8 cellular contexts compared by ENCODE assay signal in the genomic region with DNA sequence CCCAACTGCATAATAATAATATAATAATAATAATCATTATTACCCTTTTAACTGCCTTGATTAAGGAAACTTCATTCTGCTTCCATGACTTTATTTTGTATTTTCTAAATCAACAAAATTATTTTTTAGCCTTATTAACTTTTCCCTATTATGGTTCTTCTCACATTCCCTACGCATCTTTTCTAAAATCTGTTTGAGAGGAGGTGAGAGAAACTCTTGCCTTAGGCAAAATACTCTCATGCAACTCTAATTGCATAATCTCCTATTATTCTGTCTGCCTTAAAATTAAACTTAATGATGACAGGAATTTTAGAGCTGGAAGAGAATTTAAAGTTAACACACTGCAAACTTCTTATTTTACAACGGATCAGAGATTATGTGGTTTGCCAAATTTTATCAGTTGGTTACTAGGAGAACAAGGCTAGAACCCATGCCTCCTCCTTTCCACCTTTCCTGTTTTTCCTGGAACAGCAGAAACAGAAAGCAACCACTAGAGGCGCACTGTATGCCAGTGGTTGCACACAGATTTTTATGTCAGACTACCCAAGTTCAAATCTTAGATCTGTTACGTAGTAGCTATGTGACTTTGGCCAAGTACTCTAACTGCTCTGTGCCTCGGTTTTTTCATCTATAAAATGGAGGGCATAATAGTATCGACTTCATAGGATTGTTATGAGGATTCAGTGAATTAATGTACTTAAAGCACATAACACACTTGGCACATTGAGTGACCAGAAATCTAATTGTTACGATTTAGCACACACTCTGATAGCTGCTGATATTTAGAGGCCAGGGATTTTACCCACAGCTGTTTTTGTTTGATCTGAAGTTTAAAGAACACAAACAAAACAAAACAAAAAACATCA. TPM values are rescaled to one million over a fixed set of nuclear protein-coding genes. Genes with fewer than 3 reads are reported as not detected.
DNase-seq lines count a peak whose midpoint lies in the region; ATAC-seq, FAIRE-seq and TF ChIP-seq lines count a peak whose summit lies in the region.

No MANE protein-coding gene starts in this region.

- no peak overlapping the region for H3K9ac ChIP-seq in OCI-LY1 (ENCODE audit: low read length)

- no peaks in the 10 kb centered on the region for H3K27me3 ChIP-seq in OCI-LY1 (ENCODE audit: insufficient read depth, low read length)

- ATAC-seq in GM18520 (IDR thresholded peaks at IDR 0.05; ENCODE audit: unreplicated experiment), result no peak

- peak; percentile 93 for TF ChIP-seq CTCF in OCI-LY1 (IDR thresholded peaks at IDR 0.05; ENCODE audit: low read length)
- TF ChIP-seq CTCF in epithelial cell of proximal tubule (conservative IDR thresholded peaks at IDR 0.05; ENCODE audit: low read depth, low read length), result peak; percentile 94

- peak; percentile 38 for FAIRE-seq in GM12891 (lab: Jason Lieb, UNC)

- no peaks in the 10 kb centered on the region for H3F3A ChIP-seq in OCI-LY1 (ENCODE audit: insufficient read depth, low read length)

- no peaks in the 10 kb centered on the region for H3K9me3 ChIP-seq in OCI-LY1 (ENCODE audit: low read length)

- H4K20me1 ChIP-seq in OCI-LY1 (ENCODE audit: insufficient read depth, low read length), result no peaks in the 10 kb centered on the region

- H3K27ac ChIP-seq in OCI-LY1 (ENCODE audit: low read depth, low read length, poor library complexity, severe bottlenecking), result no peak overlapping the region

- no peak overlapping the region for H3K4me3 ChIP-seq in OCI-LY1 (ENCODE audit: low read depth, low read length, poor library complexity, severe bottlenecking)
- no peak overlapping the region for H3K4me3 ChIP-seq in epithelial cell of proximal tubule (ENCODE audit: low read depth, low read length)

- DNase-seq in CD1c-positive myeloid dendritic cell (ENCODE audit: extremely low spot score) (peak; percentile 50), GM12891 (ENCODE audit: insufficient read length, low spot score) (no peak), epithelial cell of proximal tubule (ENCODE audit: low read depth) (no peak), stromal cell of bone marrow (ENCODE audit: low read depth) (peak; percentile 13), T1000 (lab: John Stamatoyannopoulos, UW) (no peak), DMS153 (lab: John Stamatoyannopoulos, UW) (no peak)

- no peaks in the 10 kb centered on the region for H3K36me3 ChIP-seq in OCI-LY1 (ENCODE audit: insufficient read depth, low read length)

- H3K4me1 ChIP-seq in OCI-LY1 (ENCODE audit: insufficient read depth, low read length, severe bottlenecking), result peaks cover 6% of the 10 kb centered on the region

- no peaks in the 10 kb centered on the region for H3K9me2 ChIP-seq in OCI-LY1 (ENCODE audit: low read depth, low read length)

- no peak overlapping the region for H3K4me2 ChIP-seq in OCI-LY1 (ENCODE audit: low read length)

- no peak for TF ChIP-seq POLR2A in GM12891 (IDR thresholded peaks at IDR 0.05; ENCODE audit: low read depth, low read length)

- H3K79me2 ChIP-seq in OCI-LY1 (ENCODE audit: insufficient read depth, low read length), result no peaks in the 10 kb centered on the region

- no peak overlapping the region for H2AFZ ChIP-seq in OCI-LY1 (ENCODE audit: low read length)

TF ChIP-seq in GM12891, 5 proteins besides CTCF, POLR2A, EP300 and RAD21:
- TF ChIP-seq PAX5 (IDR thresholded peaks at IDR 0.05; ENCODE audit: insufficient read depth, low read length, severe bottlenecking) (no peak), TAF1 (IDR thresholded peaks at IDR 0.05; ENCODE audit: low read depth, low read length) (no peak), SPI1 (IDR thresholded peaks at IDR 0.05; ENCODE audit: low read depth, low read length) (no peak), POU2F2 (IDR thresholded peaks at IDR 0.05; ENCODE audit: low read depth, low read length) (no peak), POLR2AphosphoS5 (IDR thresholded peaks at IDR 0.05; ENCODE audit: low read depth, low read length) (no peak)

RNA-seq across cellular contexts. Expression of gene BRMS1L, which starts 4.4 kb away (rescaled TPM):
- 4.7 TPM for polyA plus RNA-seq in GM12891 (2012; ENCODE audit: low read depth, missing spikeins)
- total RNA-seq in epithelial cell of proximal tubule, result 3.7 and 5.2 TPM in 2 replicates

RNA-seq across cellular contexts. Expression of gene RALGAPA1, which starts 12.7 kb away (rescaled TPM):
- 6.7 TPM for polyA plus RNA-seq in GM12891 (2012; ENCODE audit: low read depth, missing spikeins)
- 14.3 and 19.5 TPM in 2 replicates for total RNA-seq in epithelial cell of proximal tubule

Comparison
In these comparisons a context has a peak if more than half of its experiments do, and no peak if none do; other contexts are left out.
1. DNase-seq: peak in CD1c-positive myeloid dendritic cell (single experiment) and stromal cell of bone marrow (single experiment); none in GM12891 (single experiment), epithelial cell of proximal tubule (single experiment), T1000 (single experiment) and DMS153 (single experiment).